Comparison of ENCODE assay signal across 8 cellular contexts in the genomic region with DNA sequence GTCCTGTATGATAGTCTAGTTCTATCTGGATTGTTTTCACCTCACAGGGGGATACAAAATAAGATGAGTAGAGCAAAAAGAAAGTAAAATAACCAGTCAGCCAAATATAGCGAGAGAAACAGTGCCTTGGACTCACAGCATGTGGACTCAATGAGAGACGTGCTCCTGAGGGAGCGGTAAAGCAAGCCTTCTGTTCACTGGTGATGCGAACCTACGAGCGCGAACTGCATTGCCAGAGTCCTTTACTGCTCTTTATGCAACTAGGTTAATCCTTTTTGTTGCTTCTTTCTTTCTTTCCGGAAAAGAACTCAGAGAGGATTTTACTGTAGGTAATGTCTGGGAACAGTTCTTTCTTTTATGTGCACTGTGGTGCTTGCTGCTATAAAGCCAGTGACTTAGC.
"Had no signal": no experiment of that assay in that cellular context is flagged by ENCODE, and none has a peak within 500 bp of the region (broad histone marks: within the 10 kb centered on the region; RNA-seq: fewer than 3 reads in every experiment).

No MANE protein-coding gene starts in this region.

- H3K9me3 Mint-ChIP-seq: HFFc6 had no signal

- DNase-seq: GM23248, H7, HFFc6, IMR-90 had no signal

- H3K27ac ChIP-seq: GM23248 had no signal

- ATAC-seq: HCT116, K562 had no signal

- H3K4me3 Mint-ChIP-seq: HFFc6 had no signal

- FAIRE-seq: HTR-8/SVneo, K562 had no signal

- H3K27ac Mint-ChIP-seq: HFFc6 had no signal

- H3K9me3 ChIP-seq: HAP-1 had no signal

- H3K9ac ChIP-seq: GM23248 had no signal

- H3K36me3 ChIP-seq: HAP-1 had no signal

- H2AFZ ChIP-seq: GM23248 had no signal

- H3K4me3 ChIP-seq: GM23248, HAP-1, K562 had no signal

- H3K4me1 ChIP-seq: HAP-1 had no signal
